In the genomic region with DNA sequence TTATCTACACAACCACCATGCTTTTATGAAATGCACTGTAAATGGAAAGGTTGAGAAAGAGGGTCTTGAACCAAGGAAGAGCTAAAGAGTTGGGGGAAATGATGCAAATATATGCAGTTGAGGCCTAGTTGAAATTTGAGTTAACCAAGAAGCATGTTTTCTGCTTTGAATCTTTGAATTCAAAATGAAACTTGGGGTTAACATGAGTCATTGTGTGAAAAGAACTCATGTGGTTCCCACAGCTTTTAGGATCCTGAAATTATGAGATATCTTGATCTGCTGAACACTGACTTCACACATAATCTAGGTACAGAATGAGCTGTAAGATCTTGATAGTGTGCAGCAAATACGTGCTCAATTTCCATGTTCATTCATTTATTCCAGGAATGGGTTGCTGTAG, we compare ENCODE assay signal across 10 cellular contexts.
DNase-seq lines count a peak whose midpoint lies in the region; ATAC-seq and TF ChIP-seq lines count a peak whose summit lies in the region.
"Had no signal": no experiment of that assay in that cellular context is flagged by ENCODE, and none has a peak within 500 bp of the region (broad histone marks: within the 10 kb centered on the region; RNA-seq: fewer than 3 reads in every experiment).

No MANE protein-coding gene starts in this region.

- no peak overlapping the region for H3K4me3 ChIP-seq in heart right ventricle
- H3K4me3 ChIP-seq: SK-N-MC had no signal

- intact Hi-C loops in activated CD4-positive, alpha-beta memory T cell treated with anti-CD3 and anti-CD28 coated beads for 36 hours (cut with micrococcal nuclease) = loop anchor here (1.0 to 10.0 kb wide), 16 partner anchors 9 to 671 kb away; no protein-coding TSS in a partner anchor
- intact Hi-C loops in heart right ventricle (cut with DNase I) = no loop called here

- no peaks in the 10 kb centered on the region for H3K36me3 ChIP-seq in heart right ventricle

- peaks cover 55% of the 10 kb centered on the region for H3K4me1 Mint-ChIP-seq in activated CD4-positive, alpha-beta memory T cell treated with anti-CD3 and anti-CD28 coated beads, Interleukin-2, amount 10 ng/mL, durations not matched to agents 7 days and 5 days
- peaks cover 43% of the 10 kb centered on the region for H3K4me1 Mint-ChIP-seq in activated CD4-positive, alpha-beta memory T cell treated with anti-CD3 and anti-CD28 coated beads for 36 hours (ENCODE audit: low read depth)
- H3K4me1 Mint-ChIP-seq in natural killer cell treated with Interleukin-12 subunit alpha and Interleukin-12 subunit beta and Interleukin-15 and Interleukin-18, amount 100 ng/mL, for 72 hours (ENCODE audit: low read depth in 2 of 2) = peaks cover 35% of the 10 kb centered on the region in 2 donors

- peaks cover 13% of the 10 kb centered on the region for H3K9me3 Mint-ChIP-seq in activated CD4-positive, alpha-beta memory T cell treated with anti-CD3 and anti-CD28 coated beads, Interleukin-2, amount 10 ng/mL, durations not matched to agents 7 days and 5 days
- no peaks in the 10 kb centered on the region for H3K9me3 Mint-ChIP-seq in activated CD4-positive, alpha-beta memory T cell treated with anti-CD3 and anti-CD28 coated beads for 36 hours
- peaks cover 2% of the 10 kb centered on the region for H3K9me3 Mint-ChIP-seq in natural killer cell treated with Interleukin-12 subunit alpha and Interleukin-12 subunit beta and Interleukin-15 and Interleukin-18, amount 100 ng/mL, for 72 hours

- H3K4me1 ChIP-seq in heart right ventricle = no peaks in the 10 kb centered on the region

- H3K27me3 ChIP-seq in heart right ventricle = no peaks in the 10 kb centered on the region

- H3K4me3 Mint-ChIP-seq in activated CD4-positive, alpha-beta memory T cell treated with anti-CD3 and anti-CD28 coated beads, Interleukin-2, amount 10 ng/mL, durations not matched to agents 7 days and 5 days = no peak overlapping the region
- H3K4me3 Mint-ChIP-seq in activated CD4-positive, alpha-beta memory T cell treated with anti-CD3 and anti-CD28 coated beads for 36 hours = no peak overlapping the region
- H3K4me3 Mint-ChIP-seq in natural killer cell treated with Interleukin-12 subunit alpha and Interleukin-12 subunit beta and Interleukin-15 and Interleukin-18, amount 100 ng/mL, for 72 hours = peak overlapping the region; percentile 69

- H3K27ac ChIP-seq in heart right ventricle = no peak overlapping the region
- H3K27ac ChIP-seq: SK-N-MC had no signal

- TF ChIP-seq CTCF in heart right ventricle (IDR thresholded peaks at IDR 0.05) = no peak

- 94 to 99% methylated on average over 1 of the region's 1 CpG for WGBS in heart right ventricle, 2 donors

- CTCF ChIA-PET in activated CD4-positive, alpha-beta memory T cell treated with anti-CD3 and anti-CD28 coated beads, Interleukin-2, amount 10 ng/mL, durations not matched to agents 7 days and 5 days (lab: Charles Lee) = interaction anchor here (1.5 kb wide), 1 partner anchor 422 kb away, joined by 6 read pairs; a partner anchor contains a TSS
- CTCF ChIA-PET in activated CD4-positive, alpha-beta memory T cell treated with anti-CD3 and anti-CD28 coated beads for 36 hours (lab: Charles Lee) = interaction anchor here (1.3 to 1.5 kb wide), 2 partner anchors 22 to 423 kb away, joined by 5 to 9 read pairs; a partner anchor contains a TSS

- peaks cover 37% of the 10 kb centered on the region for H3K36me3 Mint-ChIP-seq in activated CD4-positive, alpha-beta memory T cell treated with anti-CD3 and anti-CD28 coated beads, Interleukin-2, amount 10 ng/mL, durations not matched to agents 7 days and 5 days (ENCODE audit: low read depth)
- H3K36me3 Mint-ChIP-seq in activated CD4-positive, alpha-beta memory T cell treated with anti-CD3 and anti-CD28 coated beads for 36 hours = peaks cover 5% of the 10 kb centered on the region
- H3K36me3 Mint-ChIP-seq in natural killer cell treated with Interleukin-12 subunit alpha and Interleukin-12 subunit beta and Interleukin-15 and Interleukin-18, amount 100 ng/mL, for 72 hours = peaks cover 19% of the 10 kb centered on the region

- no peaks in the 10 kb centered on the region for H3K9me3 ChIP-seq in heart right ventricle

- POLR2A ChIA-PET in activated CD4-positive, alpha-beta memory T cell treated with anti-CD3 and anti-CD28 coated beads, Interleukin-2, amount 10 ng/mL, durations not matched to agents 7 days and 5 days (lab: Charles Lee) = interaction anchor here (0.7 to 2.4 kb wide), 8 partner anchors 8 to 424 kb away, joined by 3 to 14 read pairs (median 4); a partner anchor contains a TSS
- POLR2A ChIA-PET in activated CD4-positive, alpha-beta memory T cell treated with anti-CD3 and anti-CD28 coated beads for 36 hours (lab: Charles Lee) = interaction anchor here (0.6 to 1.4 kb wide), 4 partner anchors 22 to 463 kb away, joined by 3 to 13 read pairs (median 4); no protein-coding TSS in a partner anchor

- peak; percentile 97 for ATAC-seq in GM21786 (IDR thresholded peaks at IDR 0.05; ENCODE audit: unreplicated experiment)
- peak; percentile 95 for ATAC-seq in HG03457 (IDR thresholded peaks at IDR 0.05; ENCODE audit: unreplicated experiment)
- peak; percentile 91 to 94 for ATAC-seq in natural killer cell treated with Interleukin-12 subunit alpha and Interleukin-12 subunit beta and Interleukin-15 and Interleukin-18, amount 100 ng/mL, for 72 hours
- no peak for ATAC-seq in heart right ventricle

- H3K27me3 Mint-ChIP-seq in activated CD4-positive, alpha-beta memory T cell treated with anti-CD3 and anti-CD28 coated beads, Interleukin-2, amount 10 ng/mL, durations not matched to agents 7 days and 5 days = peaks cover 15% of the 10 kb centered on the region
- peaks cover 20% of the 10 kb centered on the region for H3K27me3 Mint-ChIP-seq in activated CD4-positive, alpha-beta memory T cell treated with anti-CD3 and anti-CD28 coated beads for 36 hours
- H3K27me3 Mint-ChIP-seq in natural killer cell treated with Interleukin-12 subunit alpha and Interleukin-12 subunit beta and Interleukin-15 and Interleukin-18, amount 100 ng/mL, for 72 hours = peaks cover 22 to 31% of the 10 kb centered on the region in 2 donors

- peak overlapping the region; percentile 79 for H3K27ac Mint-ChIP-seq in activated CD4-positive, alpha-beta memory T cell treated with anti-CD3 and anti-CD28 coated beads, Interleukin-2, amount 10 ng/mL, durations not matched to agents 7 days and 5 days
- no peak overlapping the region for H3K27ac Mint-ChIP-seq in activated CD4-positive, alpha-beta memory T cell treated with anti-CD3 and anti-CD28 coated beads for 36 hours
- H3K27ac Mint-ChIP-seq in natural killer cell treated with Interleukin-12 subunit alpha and Interleukin-12 subunit beta and Interleukin-15 and Interleukin-18, amount 100 ng/mL, for 72 hours = peak overlapping the region; percentile 28 to 57

- no peak for DNase-seq in activated CD4-positive, alpha-beta memory T cell treated with anti-CD3 and anti-CD28 coated beads, Interleukin-2, amount 10 ng/mL, durations not matched to agents 7 days and 5 days
- no peak for DNase-seq in activated CD4-positive, alpha-beta memory T cell treated with anti-CD3 and anti-CD28 coated beads for 36 hours
- no peak for DNase-seq in natural killer cell treated with Interleukin-12 subunit alpha and Interleukin-12 subunit beta and Interleukin-15 and Interleukin-18, amount 100 ng/mL, for 72 hours (ENCODE audit: low spot score)
- DNase-seq in NOMO-1 treated with dmso at 0.1 percent for 144 hours (lab: John Stamatoyannopoulos, UW; ENCODE audit: unreplicated experiment) (no peak), heart right ventricle (no peak)
- no peak for DNase-seq in effector CD8-positive, alpha-beta T cell (lab: John Stamatoyannopoulos, UW)
- DNase-seq: stimulated activated CD4-positive, alpha-beta T cell treated with anti-CD3 and anti-CD28 coated beads, Interleukin-1b, Interleukin-23, amount 100 ng/mL, for 48 hours had no signal

Comparison
In these comparisons a context has a peak if more than half of its experiments do, and no peak if none do; other contexts are left out.
1. ATAC-seq: peak in GM21786 (single experiment), HG03457 (single experiment) and natural killer cell treated with Interleukin-12 subunit alpha and Interleukin-12 subunit beta and Interleukin-15 and Interleukin-18, amount 100 ng/mL, for 72 hours (2 of 2); none in heart right ventricle (0 of 8).